Comparison of ENCODE assay signal across 8 cellular contexts in the genomic region with DNA sequence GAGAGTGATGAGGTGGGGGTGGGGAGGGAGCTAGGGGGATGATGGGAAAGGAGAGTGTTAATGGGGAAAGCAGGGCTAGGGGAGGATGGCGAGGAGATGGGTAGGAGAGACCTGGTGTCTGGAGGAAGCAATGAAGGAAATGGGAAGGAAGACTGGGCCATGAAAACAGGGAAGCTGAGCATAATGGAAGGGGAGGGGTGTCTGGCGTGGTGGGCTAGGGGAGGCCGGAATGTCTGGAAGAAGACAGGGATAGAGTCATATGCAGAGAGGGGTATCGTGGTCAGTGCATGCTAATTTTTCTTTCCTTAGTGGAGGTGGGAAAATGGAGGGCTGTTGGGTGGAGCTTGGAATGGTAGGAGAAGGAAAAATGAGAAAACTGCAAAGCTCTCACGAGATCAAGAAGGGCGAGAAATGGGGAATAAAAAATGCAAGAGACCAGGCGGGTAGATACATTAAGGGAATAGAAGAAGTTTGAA. TPM values are rescaled to one million over a fixed set of nuclear protein-coding genes. Genes with fewer than 3 reads are reported as not detected.
A peak's percentile ranks its signal among the peaks of the same experiment; 100 is the strongest.
DNase-seq lines count a peak whose midpoint lies in the region; ATAC-seq and TF ChIP-seq lines count a peak whose summit lies in the region.

No MANE protein-coding gene starts in this region.

- H3K36me3 Mint-ChIP-seq in activated CD4-positive, alpha-beta T cell treated with anti-CD3 and anti-CD28 coated beads, Interleukin-2, amount 10 ng/mL, durations not matched to agents 24 days and 14 days (ENCODE audit: low read depth): peaks cover 60% of the 10 kb centered on the region
- peaks cover 8% of the 10 kb centered on the region for H3K36me3 Mint-ChIP-seq in T-helper 17 cell (ENCODE audit: low read depth)

- no peak for TF ChIP-seq POLR2A in gastrocnemius medialis (IDR thresholded peaks at IDR 0.05)

- H3K4me3 Mint-ChIP-seq in activated CD4-positive, alpha-beta T cell treated with anti-CD3 and anti-CD28 coated beads, Interleukin-2, amount 10 ng/mL, durations not matched to agents 24 days and 14 days: peak overlapping the region; percentile 99
- peak overlapping the region; percentile 98 for H3K4me3 Mint-ChIP-seq in T-helper 17 cell

- H3K4me3 ChIP-seq in gastrocnemius medialis: peak overlapping the region; percentile 77 to 90 (median 80)

- no peaks in the 10 kb centered on the region for H3K27me3 Mint-ChIP-seq in activated CD4-positive, alpha-beta T cell treated with anti-CD3 and anti-CD28 coated beads, Interleukin-2, amount 10 ng/mL, durations not matched to agents 24 days and 14 days
- no peaks in the 10 kb centered on the region for H3K27me3 Mint-ChIP-seq in T-helper 17 cell

- H3K27ac ChIP-seq in foreskin keratinocyte (peak overlapping the region; percentile 4), gastrocnemius medialis (peak overlapping the region; percentile 95 to 98 (median 98))

- no peaks in the 10 kb centered on the region for H3K9me3 ChIP-seq in T-helper 17 cell (ENCODE audit: control insufficient read depth, low read length, poor library complexity, severe bottlenecking)
- H3K9me3 ChIP-seq in gastrocnemius medialis: no peaks in the 10 kb centered on the region

- TF ChIP-seq CTCF in foreskin keratinocyte (conservative IDR thresholded peaks at IDR 0.05): no peak
- no peak for TF ChIP-seq CTCF in gastrocnemius medialis (IDR thresholded peaks at IDR 0.05 in 4 of 5, conservative IDR thresholded peaks at IDR 0.05 in 1 of 5)

- H3K27me3 ChIP-seq in foreskin keratinocyte: no peaks in the 10 kb centered on the region
- H3K27me3 ChIP-seq in gastrocnemius medialis: no peaks in the 10 kb centered on the region

- ATAC-seq in T-helper 17 cell (no peak), foreskin keratinocyte (no peak), gastrocnemius medialis (no peak)

- no peak for DNase-seq in activated CD4-positive, alpha-beta T cell treated with anti-CD3 and anti-CD28 coated beads, Interleukin-2, amount 10 ng/mL, durations not matched to agents 24 days and 14 days
- no peak for DNase-seq in activated CD4-positive, alpha-beta T cell treated with anti-CD3 and anti-CD28 coated beads for 1 hour
- DNase-seq in T-helper 17 cell (no peak), foreskin keratinocyte (peak in 1 of 2 donors; percentile 21), gastrocnemius medialis (no peak), anterior cingulate cortex (lab: John Stamatoyannopoulos, UW) (no peak), HPDE6-E6E7 (ENCODE audit: extremely low spot score) (no peak)
- no peak for DNase-seq in effector CD8-positive, alpha-beta T cell (lab: John Stamatoyannopoulos, UW)

- in situ Hi-C loops in gastrocnemius medialis (cut with MboI; ENCODE audit: low sequenced_read_pairs in 4 of 4): loop anchor here in 1 of 4 donors (10.0 kb wide), 1 partner anchor 450 kb away; a partner anchor contains a TSS

- peak overlapping the region; percentile 92 for H3K27ac Mint-ChIP-seq in activated CD4-positive, alpha-beta T cell treated with anti-CD3 and anti-CD28 coated beads, Interleukin-2, amount 10 ng/mL, durations not matched to agents 24 days and 14 days
- H3K27ac Mint-ChIP-seq in T-helper 17 cell: peak overlapping the region; percentile 93

- H3K9me3 Mint-ChIP-seq in activated CD4-positive, alpha-beta T cell treated with anti-CD3 and anti-CD28 coated beads, Interleukin-2, amount 10 ng/mL, durations not matched to agents 24 days and 14 days: no peaks in the 10 kb centered on the region

- peaks cover 44% of the 10 kb centered on the region for H3K4me1 Mint-ChIP-seq in activated CD4-positive, alpha-beta T cell treated with anti-CD3 and anti-CD28 coated beads, Interleukin-2, amount 10 ng/mL, durations not matched to agents 24 days and 14 days
- peaks cover 45% of the 10 kb centered on the region for H3K4me1 Mint-ChIP-seq in T-helper 17 cell

- intact Hi-C loops in activated CD4-positive, alpha-beta T cell treated with anti-CD3 and anti-CD28 coated beads, Interleukin-2, amount 10 ng/mL, durations not matched to agents 24 days and 14 days (cut with micrococcal nuclease): loop anchor here (1.0 to 5.0 kb wide), 4 partner anchors 35 to 452 kb away; a partner anchor contains a TSS
- intact Hi-C loops in gastrocnemius medialis (cut with DNase I; ENCODE audit: low total_unique reads): loop anchor here (1.0 to 10.0 kb wide), 5 partner anchors 20 to 1280 kb away; a partner anchor contains a TSS

- H3K4me1 ChIP-seq in foreskin keratinocyte (no peaks in the 10 kb centered on the region), gastrocnemius medialis (peaks cover 60 to 64% of the 10 kb centered on the region in 2 donors)

- H3K36me3 ChIP-seq in gastrocnemius medialis: peaks cover 0 to 53% of the 10 kb centered on the region in 2 donors

RNA-seq across cellular contexts. Expression of a gene that starts 0.4 kb away (rescaled TPM):
- 73.8 and 77.5 TPM in 2 replicates for total RNA-seq in activated CD4-positive, alpha-beta T cell treated with anti-CD3 and anti-CD28 coated beads, Interleukin-2, amount 10 ng/mL, durations not matched to agents 24 days and 14 days
- total RNA-seq in T-helper 17 cell (10 to 100 TPM; 31.1 TPM), foreskin keratinocyte (49.7 and 51.6 TPM in 2 replicates), gastrocnemius medialis (100 to 1,000 TPM in 2 of 4 donors, 10 to 100 TPM in 2; 66.5 to 164 (median 119) TPM)
- 46.3 and 48.6 TPM in 2 replicates for polyA plus RNA-seq in foreskin keratinocyte

RNA-seq across cellular contexts. Expression of a gene that starts 0.7 kb away (rescaled TPM):
- total RNA-seq in activated CD4-positive, alpha-beta T cell treated with anti-CD3 and anti-CD28 coated beads, Interleukin-2, amount 10 ng/mL, durations not matched to agents 24 days and 14 days: 93.5 and 94.3 TPM in 2 replicates
- total RNA-seq in T-helper 17 cell (10 to 100 TPM; 23.7 to 26.3 TPM), foreskin keratinocyte (119 and 120 TPM in 2 replicates), gastrocnemius medialis (10 to 100 TPM; 25.0 to 33.5 (median 25.9) TPM)
- 166 and 169 TPM in 2 replicates for polyA plus RNA-seq in foreskin keratinocyte

RNA-seq across cellular contexts. Expression of a gene that starts 7.0 kb away (rescaled TPM):
- total RNA-seq in activated CD4-positive, alpha-beta T cell treated with anti-CD3 and anti-CD28 coated beads, Interleukin-2, amount 10 ng/mL, durations not matched to agents 24 days and 14 days: 79.9 and 83.4 TPM in 2 replicates
- total RNA-seq in T-helper 17 cell (10 to 100 TPM; 25.2 to 29.0 TPM), foreskin keratinocyte (115 and 119 TPM in 2 replicates), gastrocnemius medialis (10 to 100 TPM; 37.7 to 64.3 (median 51.0) TPM)
- polyA plus RNA-seq in foreskin keratinocyte: 111 and 112 TPM in 2 replicates

RNA-seq across cellular contexts. Expression of a gene that starts 30.1 kb away (rescaled TPM):
- 54.2 and 54.6 TPM in 2 replicates for total RNA-seq in activated CD4-positive, alpha-beta T cell treated with anti-CD3 and anti-CD28 coated beads, Interleukin-2, amount 10 ng/mL, durations not matched to agents 24 days and 14 days
- 10 to 100 TPM; 27.5 to 28.4 TPM for total RNA-seq in T-helper 17 cell
- total RNA-seq in foreskin keratinocyte: 42.9 and 44.4 TPM in 2 replicates
- 36.4 and 37.7 TPM in 2 replicates for polyA plus RNA-seq in foreskin keratinocyte
- 10 to 100 TPM; 44.3 to 68.2 (median 52.6) TPM for total RNA-seq in gastrocnemius medialis

RNA-seq across cellular contexts. Expression of a gene that starts 35.5 kb away (rescaled TPM):
- 24.0 and 24.1 TPM in 2 replicates for total RNA-seq in activated CD4-positive, alpha-beta T cell treated with anti-CD3 and anti-CD28 coated beads, Interleukin-2, amount 10 ng/mL, durations not matched to agents 24 days and 14 days
- total RNA-seq in T-helper 17 cell (10 to 100 TPM; 10.2 to 15.5 TPM), foreskin keratinocyte (10.3 and 20.5 TPM in 2 replicates), gastrocnemius medialis (10 to 100 TPM in 2 of 4 donors, 1 to 10 TPM in 2; 7.4 to 45.1 (median 12.6) TPM)
- 8.1 and 15.3 TPM in 2 replicates for polyA plus RNA-seq in foreskin keratinocyte
